21 cellular contexts compared by ENCODE assay signal in the genomic region with DNA sequence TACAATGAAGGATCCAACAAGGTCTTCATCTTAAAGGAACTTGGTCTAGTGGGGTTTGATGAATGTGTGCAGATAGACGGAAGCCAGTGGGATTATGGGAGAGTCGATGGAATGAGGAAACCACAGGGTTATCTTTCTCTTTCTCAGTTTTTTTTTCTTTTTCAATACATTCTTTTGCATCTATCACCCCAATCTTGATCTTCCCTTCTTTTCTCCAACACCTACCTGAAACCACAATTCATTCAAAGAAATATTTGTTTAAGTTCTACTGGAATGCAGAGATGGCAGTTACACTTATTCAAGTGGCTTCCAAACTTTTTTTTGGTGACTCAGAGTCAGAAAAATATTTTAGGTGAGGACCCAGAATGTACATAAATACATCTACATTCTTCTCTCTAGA. TPM values are rescaled to one million over a fixed set of nuclear protein-coding genes. Genes with fewer than 3 reads are reported as not detected.
A peak's percentile ranks its signal among the peaks of the same experiment; 100 is the strongest.
DNase-seq lines count a peak whose midpoint lies in the region; ATAC-seq, FAIRE-seq and TF ChIP-seq lines count a peak whose summit lies in the region.
"Had no signal": no experiment of that assay in that cellular context is flagged by ENCODE, and none has a peak within 500 bp of the region (broad histone marks: within the 10 kb centered on the region; RNA-seq: fewer than 3 reads in every experiment).

No MANE protein-coding gene starts in this region.

- no peaks in the 10 kb centered on the region for H3F3A ChIP-seq in PC-3 (ENCODE audit: low read length, unreplicated experiment)

- no peaks in the 10 kb centered on the region for H4K20me1 ChIP-seq in PC-3 (ENCODE audit: low read length)
- H4K20me1 ChIP-seq: BLaER1 treated with 17β-estradiol and CSF1 and Interleukin-3, amounts not matched to agents 10 nM and 100 nM had no signal

- no peak for FAIRE-seq in urothelium cell line (lab: Jason Lieb, UNC)
- FAIRE-seq: GM12891, H54 had no signal

- no peak overlapping the region for H2AFZ ChIP-seq in PC-3 (ENCODE audit: low read length)
- H2AFZ ChIP-seq: GM23338 had no signal

- H3K27me3 ChIP-seq in PC-3 (ENCODE audit: low read length): no peaks in the 10 kb centered on the region
- H3K27me3 ChIP-seq: BLaER1 treated with 17β-estradiol and CSF1 and Interleukin-3, amounts not matched to agents 10 nM and 100 nM had no signal

- H3K4me1 Mint-ChIP-seq in activated naive CD4-positive, alpha-beta T cell treated with anti-CD3 and anti-CD28 coated beads, Interleukin-2, amount 50 U/mL, for 24 hours: peaks cover 20% of the 10 kb centered on the region
- peaks cover 68% of the 10 kb centered on the region for H3K4me1 Mint-ChIP-seq in chondrocyte (ENCODE audit: low read depth)
- H3K4me1 Mint-ChIP-seq in MCF 10A (ENCODE audit: insufficient read depth, unreplicated experiment): no peaks in the 10 kb centered on the region

- H3K36me3 Mint-ChIP-seq in activated naive CD4-positive, alpha-beta T cell treated with anti-CD3 and anti-CD28 coated beads, Interleukin-2, amount 50 U/mL, for 24 hours: no peaks in the 10 kb centered on the region
- no peaks in the 10 kb centered on the region for H3K36me3 Mint-ChIP-seq in chondrocyte (ENCODE audit: low read depth)
- H3K36me3 Mint-ChIP-seq in MCF 10A (ENCODE audit: insufficient read depth, unreplicated experiment): peaks cover 6% of the 10 kb centered on the region
- H3K36me3 Mint-ChIP-seq: CD8-positive, alpha-beta T cell had no signal

- no peak overlapping the region for H3K4me3 Mint-ChIP-seq in activated naive CD4-positive, alpha-beta T cell treated with anti-CD3 and anti-CD28 coated beads, Interleukin-2, amount 50 U/mL, for 24 hours
- H3K4me3 Mint-ChIP-seq in chondrocyte (ENCODE audit: unreplicated experiment): no peak overlapping the region
- H3K4me3 Mint-ChIP-seq in MCF 10A (ENCODE audit: unreplicated experiment): no peak overlapping the region
- H3K4me3 Mint-ChIP-seq: CD8-positive, alpha-beta T cell; GM23338 had no signal

- no peak overlapping the region for H3K27ac ChIP-seq in PC-3 (ENCODE audit: low read length)
- H3K27ac ChIP-seq: 22Rv1 had no signal

- BruUV-seq in PC-3 (replicated peaks; lab: Mats Ljungman, UMichigan): no TSS peak
- no TSS peak for BruUV-seq in MCF 10A (replicated peaks; lab: Mats Ljungman, UMichigan)

- ATAC-seq in PC-3: peak; percentile 35
- no peak for ATAC-seq in HG03175 (IDR thresholded peaks at IDR 0.05; ENCODE audit: unreplicated experiment)
- ATAC-seq: CD8-positive, alpha-beta T cell; GM23338 had no signal

- peak overlapping the region; percentile 14 for H3K27ac Mint-ChIP-seq in activated naive CD4-positive, alpha-beta T cell treated with anti-CD3 and anti-CD28 coated beads, Interleukin-2, amount 50 U/mL, for 24 hours
- H3K27ac Mint-ChIP-seq in chondrocyte (ENCODE audit: unreplicated experiment) (peak overlapping the region; percentile 71), MCF 10A (ENCODE audit: low read depth, unreplicated experiment) (no peak overlapping the region)
- H3K27ac Mint-ChIP-seq: CD8-positive, alpha-beta T cell; GM23338 had no signal

- no peak overlapping the region for H3K4me2 ChIP-seq in PC-3 (ENCODE audit: low read length)
- H3K4me2 ChIP-seq: GM23338 had no signal

- no peak overlapping the region for H3K4me3 ChIP-seq in PC-3 (ENCODE audit: low read length)
- H3K4me3 ChIP-seq: BLaER1 treated with 17β-estradiol and CSF1 and Interleukin-3, amounts not matched to agents 10 nM and 100 nM; GM23338 had no signal

- peaks cover 1% of the 10 kb centered on the region for H3K27me3 Mint-ChIP-seq in activated naive CD4-positive, alpha-beta T cell treated with anti-CD3 and anti-CD28 coated beads, Interleukin-2, amount 50 U/mL, for 24 hours
- H3K27me3 Mint-ChIP-seq in chondrocyte (ENCODE audit: low read depth) (no peaks in the 10 kb centered on the region), MCF 10A (ENCODE audit: insufficient read depth, unreplicated experiment) (no peaks in the 10 kb centered on the region)

- H3K79me2 ChIP-seq in PC-3 (ENCODE audit: low read length): no peaks in the 10 kb centered on the region

- DNase-seq in activated naive CD4-positive, alpha-beta T cell (lab: John Stamatoyannopoulos, UW): no peak
- DNase-seq in PC-3 (peak; percentile 68), chondrocyte (ENCODE audit: low spot score) (no peak), urothelium cell line (ENCODE audit: low spot score) (peak; percentile 17), cerebellum (ENCODE audit: low spot score) (no peak), MCF 10A (ENCODE audit: unreplicated experiment) (no peak)
- DNase-seq: CD8-positive, alpha-beta T cell; DMS 273 treated with DMSO at 0.1 percent for 48 hours; DMS53; DND-41; EL; HCEC 1CT had no signal

- peaks cover 3% of the 10 kb centered on the region; the same call in 1 of the 2 replicates for H3K4me1 ChIP-seq in PC-3 (ENCODE audit: insufficient read depth, low read length)

- POLR2A ChIA-PET in PC-3 (lab: Charles Lee; ENCODE audit: unreplicated experiment) (no interaction called here), MCF 10A (lab: Yijun Ruan, JAX) (no interaction called here)

- no peaks in the 10 kb centered on the region for H3K9me3 ChIP-seq in PC-3 (ENCODE audit: low read length)

- H3K9me3 Mint-ChIP-seq in activated naive CD4-positive, alpha-beta T cell treated with anti-CD3 and anti-CD28 coated beads, Interleukin-2, amount 50 U/mL, for 24 hours: no peaks in the 10 kb centered on the region
- H3K9me3 Mint-ChIP-seq in chondrocyte (ENCODE audit: low read depth) (no peaks in the 10 kb centered on the region), MCF 10A (ENCODE audit: unreplicated experiment) (no peaks in the 10 kb centered on the region)
- H3K9me3 Mint-ChIP-seq: CD8-positive, alpha-beta T cell; GM23338 had no signal

- TF ChIP-seq CTCF in PC-3 (conservative IDR thresholded peaks at IDR 0.05; ENCODE audit: low read depth, low read length) (no peak), chondrocyte (IDR thresholded peaks at IDR 0.05) (no peak), MCF 10A (IDR thresholded peaks at IDR 0.05; ENCODE audit: unreplicated experiment) (no peak)

- no peaks in the 10 kb centered on the region for H3K36me3 ChIP-seq in PC-3 (ENCODE audit: low read depth, low read length)
- H3K36me3 ChIP-seq: BLaER1 treated with 17β-estradiol and CSF1 and Interleukin-3, amounts not matched to agents 10 nM and 100 nM had no signal

- CTCF ChIA-PET in PC-3 (lab: Charles Lee): no interaction called here
- CTCF ChIA-PET in MCF 10A (lab: Yijun Ruan, JAX): interaction anchor here (0.7 kb wide), 1 partner anchor 217 kb away, joined by 3 read pairs; no protein-coding TSS in a partner anchor

- intact Hi-C loops in PC-3 (cut with micrococcal nuclease) (no loop called here), MCF 10A (cut with micrococcal nuclease) (no loop called here)

- H3K9me2 ChIP-seq in PC-3 (replicated peaks; ENCODE audit: low read length): no peaks in the 10 kb centered on the region

- H3K9ac ChIP-seq in PC-3 (ENCODE audit: low read length): no peak overlapping the region

RNA-seq across cellular contexts. Expression of a gene that starts 1.7 kb away (rescaled TPM):
- total RNA-seq in PC-3 (2014; rRNA removed): not detected in 2 replicates
- not detected in 3 replicates for total RNA-seq in chondrocyte
- not detected for total RNA-seq in cerebellum
- total RNA-seq in MCF 10A (2022): not detected in 2 replicates
- total RNA-seq: A673; CD8-positive, alpha-beta T cell; G401; GM23338 had no signal

RNA-seq across cellular contexts. Expression of a gene that starts 34.6 kb away (rescaled TPM):
- 7.3 and 8.3 TPM in 2 replicates for total RNA-seq in PC-3 (2014; rRNA removed)
- 14.7 to 17.0 TPM (median 16.4 TPM) in 3 replicates for total RNA-seq in chondrocyte
- 16.8 TPM for total RNA-seq in cerebellum
- 8.0 and 14.8 TPM in 2 replicates for total RNA-seq in MCF 10A (2022)
- total RNA-seq: G401 had no signal

Comparison
In these comparisons a context has a peak if more than half of its experiments do, and no peak if none do; other contexts are left out.
1. DNase-seq: peak in PC-3 (single experiment) and urothelium cell line (single experiment); none in activated naive CD4-positive, alpha-beta T cell (0 of 4), chondrocyte (single experiment), cerebellum (single experiment) and MCF 10A (single experiment).